ENCODE assay signal across 12 cellular contexts in genomic region chr7:16668978-16669377, GRCh38. TPM values are rescaled to one million over a fixed set of nuclear protein-coding genes. Genes with fewer than 3 reads are reported as not detected.
DNase-seq lines count a peak whose midpoint lies in the region; ATAC-seq and TF ChIP-seq lines count a peak whose summit lies in the region.
"Had no signal": no experiment of that assay in that cellular context is flagged by ENCODE, and none has a peak within 500 bp of the region (broad histone marks: within the 10 kb centered on the region; RNA-seq: fewer than 3 reads in every experiment).

No MANE protein-coding gene starts in this region.

- TF ChIP-seq POLR2A in heart left ventricle (IDR thresholded peaks at IDR 0.05) (no peak), vagina (IDR thresholded peaks at IDR 0.05) (no peak)

- peak overlapping the region; percentile 27 for H4K91ac ChIP-seq in mesenchymal stem cell (ENCODE audit: low read length)

- intact Hi-C loops in heart left ventricle (cut with DNase I), result no loop called here
- intact Hi-C loops in right cardiac atrium (cut with DNase I), result no loop called here
- intact Hi-C loops in vagina (cut with DNase I), result no loop called here

- H3K9me3 ChIP-seq in heart left ventricle (peaks cover 0 to 6% (median 0%) of the 10 kb centered on the region in 12 donors), right cardiac atrium (ENCODE audit: control insufficient read depth, low read length) (no peaks in the 10 kb centered on the region), mesenchymal stem cell (ENCODE audit: control insufficient read depth, low read length) (no peaks in the 10 kb centered on the region), vagina (no peaks in the 10 kb centered on the region)

- H3K27ac ChIP-seq in heart left ventricle (peak overlapping the region in 10 of 12 donors; percentile 44 to 80 (median 67)), right cardiac atrium (ENCODE audit: low read length) (no peak overlapping the region), mesenchymal stem cell (ENCODE audit: low read length, poor library complexity, severe bottlenecking) (no peak overlapping the region), vagina (peak overlapping the region; percentile 64)

- no peak overlapping the region for H3K14ac ChIP-seq in mesenchymal stem cell (ENCODE audit: low read length in 2 of 2)

- H3K9ac ChIP-seq in mesenchymal stem cell (ENCODE audit: low read length), result peak overlapping the region; percentile 90

- no peak overlapping the region for H2AFZ ChIP-seq in mesenchymal stem cell (ENCODE audit: low read depth, low read length)

- H2BK15ac ChIP-seq in mesenchymal stem cell (ENCODE audit: low read depth, poor library complexity, severe bottlenecking), result peak overlapping the region; percentile 26

- no peaks in the 10 kb centered on the region for H3K27me3 ChIP-seq in heart left ventricle
- no peaks in the 10 kb centered on the region for H3K27me3 ChIP-seq in right cardiac atrium (ENCODE audit: control insufficient read depth, insufficient read depth)
- H3K27me3 ChIP-seq in mesenchymal stem cell (ENCODE audit: control insufficient read depth in 1 of 2, insufficient read depth in 1 of 2, low read length in 2 of 2), result no peaks in the 10 kb centered on the region
- H3K27me3 ChIP-seq in vagina, result no peaks in the 10 kb centered on the region

- no peak overlapping the region for H3K18ac ChIP-seq in mesenchymal stem cell (ENCODE audit: low read depth in 1 of 2, low read length in 2 of 2)

- H4K8ac ChIP-seq in mesenchymal stem cell (ENCODE audit: low read length), result no peak overlapping the region

- H2BK5ac ChIP-seq in mesenchymal stem cell (ENCODE audit: low read depth, low read length, poor library complexity, severe bottlenecking), result no peak overlapping the region

- 88 to 96% (median 95%) methylated on average over 5 of the region's 5 CpGs for WGBS in heart left ventricle, 4 donors
- 96% methylated on average over 5 of the region's 5 CpGs for WGBS in right cardiac atrium
- WGBS in mesenchymal stem cell, result 89% methylated on average over 5 of the region's 5 CpGs

- no peak overlapping the region for H2AK5ac ChIP-seq in mesenchymal stem cell (ENCODE audit: low read length, severe bottlenecking)

- DNase-seq in heart left ventricle (no peak), right cardiac atrium (no peak), choroid plexus epithelial cell (ENCODE audit: low read depth) (peak; percentile 61), mesenchymal stem cell (peak; percentile 73), vagina (ENCODE audit: extremely low spot score in 2 of 2) (no peak), DMS79 treated with DMSO at 0.1 percent for 48 hours (lab: John Stamatoyannopoulos, UW) (no peak), NCI-H748 treated with DMSO at 0.1 percent for 48 hours (lab: John Stamatoyannopoulos, UW) (no peak)
- DNase-seq: activated CD4-positive, alpha-beta T cell treated with anti-CD3 and anti-CD28 coated beads, Interleukin-2, amount 50 U/mL, for 48 hours; activated gamma-delta T cell treated with Interleukin-2 at 50 U/mL for 16 hours; Karpas-422; NCI-H2171 had no signal

- H2BK120ac ChIP-seq in mesenchymal stem cell (ENCODE audit: low read depth, low read length), result no peak overlapping the region

- no peak overlapping the region for H3K4ac ChIP-seq in mesenchymal stem cell (ENCODE audit: low read depth in 1 of 2, low read length in 2 of 2)

- no peak overlapping the region for H3K4me2 ChIP-seq in mesenchymal stem cell (ENCODE audit: low read length, poor library complexity, severe bottlenecking)

- H3K23ac ChIP-seq in mesenchymal stem cell (ENCODE audit: low read length in 2 of 2), result no peak overlapping the region

- TF ChIP-seq CTCF in heart left ventricle (IDR thresholded peaks at IDR 0.05), result no peak
- no peak for TF ChIP-seq CTCF in choroid plexus epithelial cell (conservative IDR thresholded peaks at IDR 0.05; ENCODE audit: low read depth, low read length)
- no peak for TF ChIP-seq CTCF in vagina (IDR thresholded peaks at IDR 0.05)

- H2BK12ac ChIP-seq in mesenchymal stem cell (ENCODE audit: low read length in 2 of 2), result no peak overlapping the region

- ATAC-seq in heart left ventricle, result no peak
- ATAC-seq in right cardiac atrium, result no peak
- ATAC-seq in HG03159 (IDR thresholded peaks at IDR 0.05; ENCODE audit: unreplicated experiment), result no peak

- H3K4me3 ChIP-seq in heart left ventricle (no peak overlapping the region), right cardiac atrium (ENCODE audit: low read length) (no peak overlapping the region), choroid plexus epithelial cell (ENCODE audit: low read depth, low read length) (no peak overlapping the region), mesenchymal stem cell (ENCODE audit: insufficient read depth in 1 of 2, low read depth in 1 of 2, low read length in 2 of 2) (peak overlapping the region in 1 of 2 experiments; percentile 54), vagina (no peak overlapping the region)

- peaks cover 11% of the 10 kb centered on the region for H3K79me1 ChIP-seq in mesenchymal stem cell (replicated peaks; ENCODE audit: low read length, poor library complexity, severe bottlenecking)

- peaks cover 0 to 41% (median 28%) of the 10 kb centered on the region in 12 donors for H3K4me1 ChIP-seq in heart left ventricle
- H3K4me1 ChIP-seq in right cardiac atrium (ENCODE audit: control insufficient read depth, insufficient read depth, low read length), result peaks cover 10% of the 10 kb centered on the region
- peaks cover 5% of the 10 kb centered on the region for H3K4me1 ChIP-seq in mesenchymal stem cell (ENCODE audit: control insufficient read depth, insufficient read depth, low read depth, low read length)
- peaks cover 44% of the 10 kb centered on the region for H3K4me1 ChIP-seq in vagina

- H3K36me3 ChIP-seq in heart left ventricle, result peaks cover 0 to 31% (median 14%) of the 10 kb centered on the region in 9 donors
- peaks cover 8 to 17% of the 10 kb centered on the region in 2 experiments for H3K36me3 ChIP-seq in mesenchymal stem cell (ENCODE audit: control insufficient read depth in 1 of 2, insufficient read depth in 2 of 2, low read depth in 1 of 2, low read length in 2 of 2)
- H3K36me3 ChIP-seq in vagina, result no peaks in the 10 kb centered on the region

RNA-seq across cellular contexts. Expression of gene BZW2, which starts 23.0 kb away (rescaled TPM):
- total RNA-seq in heart left ventricle (100 to 1,000 TPM; 195 to 808 (median 308) TPM), right cardiac atrium (100 to 1,000 TPM; 124 to 214 (median 175) TPM), vagina (61.4 TPM)
- polyA plus RNA-seq in heart left ventricle (100 to 1,000 TPM; 214 to 253 TPM), right cardiac atrium (180 TPM)
- polyA plus RNA-seq in mesenchymal stem cell (2013, experiment 1 of 2), result 47.8 TPM
- polyA plus RNA-seq in mesenchymal stem cell (2013, experiment 2 of 2), result 48.5 TPM

RNA-seq across cellular contexts. Expression of gene ANKMY2, which starts 23.4 kb away (rescaled TPM):
- total RNA-seq in heart left ventricle (10 to 100 TPM; 17.7 to 44.3 (median 28.3) TPM), right cardiac atrium (10 to 100 TPM; 28.4 to 41.3 (median 34.4) TPM), vagina (13.8 TPM)
- polyA plus RNA-seq in heart left ventricle (10 to 100 TPM; 10.3 to 17.2 TPM), right cardiac atrium (23.7 TPM)
- polyA plus RNA-seq in mesenchymal stem cell (2013, experiment 1 of 2), result 15.2 TPM
- polyA plus RNA-seq in mesenchymal stem cell (2013, experiment 2 of 2), result 15.9 TPM

Comparison
In these comparisons a context has a peak if more than half of its experiments do, and no peak if none do; other contexts are left out.
1. H3K27ac ChIP-seq: peak in heart left ventricle (10 of 12) and vagina (single experiment); none in right cardiac atrium (single experiment) and mesenchymal stem cell (single experiment).
2. DNase-seq: peak in choroid plexus epithelial cell (single experiment) and mesenchymal stem cell (single experiment); none in heart left ventricle (0 of 5), right cardiac atrium (0 of 3), vagina (0 of 2), DMS79 treated with DMSO at 0.1 percent for 48 hours (single experiment) and NCI-H748 treated with DMSO at 0.1 percent for 48 hours (single experiment).